ENCODE assay signal across 12 cellular contexts in the genomic region with DNA sequence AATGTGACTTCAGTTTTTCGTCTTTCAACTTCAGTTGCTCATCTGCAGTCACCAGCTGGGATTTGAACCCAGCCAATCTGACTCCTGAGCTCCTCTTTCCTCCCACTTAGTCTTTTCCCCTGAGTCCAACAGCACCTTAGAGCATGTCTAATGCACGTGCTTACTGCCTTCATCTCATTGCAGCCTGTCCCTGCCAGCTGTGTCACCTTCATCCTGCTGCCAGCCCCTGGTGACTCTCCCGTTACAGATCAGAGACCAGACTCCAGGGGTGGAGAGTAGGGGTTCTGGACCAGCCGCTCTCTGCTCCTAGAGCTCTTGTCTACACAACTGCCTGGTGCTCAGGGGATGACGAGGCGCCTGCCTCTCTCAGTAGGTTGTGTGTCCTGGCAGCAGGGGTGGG.
"Had no signal": no experiment of that assay in that cellular context is flagged by ENCODE, and none has a peak within 500 bp of the region (broad histone marks: within the 10 kb centered on the region; RNA-seq: fewer than 3 reads in every experiment).

No MANE protein-coding gene starts in this region.

- H3K27ac Mint-ChIP-seq: dendritic cell treated with granulocyte-macrophage colony-stimulating factor and Interleukin-4, amounts not matched to agents 40 ng/mL and 50 ng/mL, for 4 days; natural killer cell had no signal

- H3K36me3 Mint-ChIP-seq: natural killer cell had no signal

- H3K4me3 Mint-ChIP-seq: dendritic cell treated with granulocyte-macrophage colony-stimulating factor and Interleukin-4, amounts not matched to agents 40 ng/mL and 50 ng/mL, for 4 days; natural killer cell had no signal

- DNase-seq: activated CD4-positive, alpha-beta T cell treated with anti-CD3 and anti-CD28 coated beads for 4 hours; activated naive CD4-positive, alpha-beta T cell treated with Interleukin-2 at 50 U/mL for 16 hours; body of pancreas; erythroblast; hypothalamus; left colon; natural killer cell; stimulated activated CD4-positive, alpha-beta T cell treated with anti-CD3 and anti-CD28 coated beads, Interleukin-2, amount 100 ng/mL, for 48 hours; stimulated activated CD8-positive, alpha-beta memory T cell treated with anti-CD3 and anti-CD28 coated beads, Interleukin-4, amount 100 ng/mL, for 48 hours; stomach had no signal

- H3K9me3 Mint-ChIP-seq: dendritic cell treated with granulocyte-macrophage colony-stimulating factor and Interleukin-4, amounts not matched to agents 40 ng/mL and 50 ng/mL, for 4 days; natural killer cell had no signal

- ATAC-seq: body of pancreas, left colon, natural killer cell, SK-N-SH treated with all-trans-retinoic acid at 6 μM for 48 hours had no signal
